ENCODE assay signal across 10 cellular contexts in the genomic region with DNA sequence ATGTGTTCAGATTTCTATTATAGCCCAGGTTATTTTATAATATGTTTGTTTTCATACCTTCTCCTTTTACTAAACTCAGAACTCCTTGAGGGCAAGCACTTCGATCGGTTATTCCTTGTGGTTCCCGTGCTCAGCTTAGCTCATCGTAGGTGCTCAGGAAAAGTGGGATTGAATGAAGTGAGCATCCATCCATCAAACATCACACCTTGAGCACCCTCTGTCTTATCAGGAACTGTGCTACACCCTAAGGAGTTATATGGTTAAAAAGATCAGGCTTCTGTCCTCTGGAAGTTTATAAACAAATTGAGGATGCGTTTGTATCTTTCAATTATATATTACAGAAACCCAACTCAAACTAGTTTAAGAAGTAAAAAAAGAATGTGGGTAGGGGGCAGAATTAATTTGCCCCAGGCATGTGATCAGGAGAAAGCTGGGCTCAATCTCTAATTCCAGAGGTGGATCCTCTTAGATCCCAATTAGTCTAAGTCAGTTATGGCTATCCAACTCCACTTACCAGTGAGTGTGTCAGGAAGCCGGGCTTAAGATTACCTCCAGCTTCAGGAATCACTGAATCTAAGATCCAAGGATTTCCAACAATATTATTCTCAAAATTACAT. TPM values are rescaled to one million over a fixed set of nuclear protein-coding genes. Genes with fewer than 3 reads are reported as not detected.
DNase-seq lines count a peak whose midpoint lies in the region; ATAC-seq, FAIRE-seq and TF ChIP-seq lines count a peak whose summit lies in the region.
"Had no signal": no experiment of that assay in that cellular context is flagged by ENCODE, and none has a peak within 500 bp of the region (broad histone marks: within the 10 kb centered on the region; RNA-seq: fewer than 3 reads in every experiment).

No MANE protein-coding gene starts in this region.

- H3K27ac ChIP-seq in dorsolateral prefrontal cortex: no peak overlapping the region

- H3K9me3 ChIP-seq in BE2C: no peaks in the 10 kb centered on the region

- FAIRE-seq in RCC 7860 (lab: Jason Lieb, UNC): no peak

- H3K4me3 ChIP-seq in BE2C (ENCODE audit: low read depth, low read length) (no peak overlapping the region), dorsolateral prefrontal cortex (no peak overlapping the region)

- TF ChIP-seq CTCF in BE2C (IDR thresholded peaks at IDR 0.05; ENCODE audit: low read depth, low read length) (peak; percentile 44), dorsolateral prefrontal cortex (IDR thresholded peaks at IDR 0.05 in 54 of 56, conservative IDR thresholded peaks at IDR 0.05 in 2 of 56; ENCODE audit: low read depth in 1 of 56, partially characterized antibody in 56 of 56) (peak in 20 of 56 donors; percentile 8 to 53 (median 21))

- DNase-seq in BE2C: peak; percentile 8
- DNase-seq in HCEC 1CT: peak; percentile 70
- peak; percentile 17 for DNase-seq in RCC 7860 (ENCODE audit: low spot score)
- DNase-seq in iPS-NIHi7 (ENCODE audit: extremely low spot score): peak; percentile 74
- no peak for DNase-seq in dorsolateral prefrontal cortex
- no peak for DNase-seq in stimulated activated CD4-positive, alpha-beta T cell treated with anti-CD3 and anti-CD28 coated beads, Interleukin-4, amount 100 ng/mL, for 4 hours
- DNase-seq: immature natural killer cell, KG1 had no signal

- intact Hi-C loops in dorsolateral prefrontal cortex (cut with DNase I): no loop called here

- no peaks in the 10 kb centered on the region for H3K4me1 ChIP-seq in BE2C

- no peaks in the 10 kb centered on the region for H3K36me3 ChIP-seq in BE2C

- ATAC-seq in HG02678 (IDR thresholded peaks at IDR 0.05; ENCODE audit: unreplicated experiment): no peak
- no peak for ATAC-seq in GM21576 (IDR thresholded peaks at IDR 0.05; ENCODE audit: unreplicated experiment)

- H3K27me3 ChIP-seq in BE2C: no peaks in the 10 kb centered on the region
- no peaks in the 10 kb centered on the region for H3K27me3 ChIP-seq in dorsolateral prefrontal cortex

RNA-seq across cellular contexts. Expression of a gene that starts 59.9 kb away (rescaled TPM):
- 5.4 TPM for polyA plus RNA-seq in BE2C (2012; ENCODE audit: insufficient read depth, insufficient read length, low read depth)
- total RNA-seq in dorsolateral prefrontal cortex: 10 to 100 TPM in 106 of 120 experiments, 1 to 10 TPM in 14; 6.9 to 20.2 (median 12.8) TPM

Comparison
In these comparisons a context has a peak if more than half of its experiments do, and no peak if none do; other contexts are left out.
1. DNase-seq: peak in BE2C (single experiment), HCEC 1CT (single experiment), RCC 7860 (single experiment) and iPS-NIHi7 (single experiment); none in dorsolateral prefrontal cortex (0 of 10) and stimulated activated CD4-positive, alpha-beta T cell treated with anti-CD3 and anti-CD28 coated beads, Interleukin-4, amount 100 ng/mL, for 4 hours (0 of 2).